1 cellular context compared by ENCODE assay signal in the genomic region with DNA sequence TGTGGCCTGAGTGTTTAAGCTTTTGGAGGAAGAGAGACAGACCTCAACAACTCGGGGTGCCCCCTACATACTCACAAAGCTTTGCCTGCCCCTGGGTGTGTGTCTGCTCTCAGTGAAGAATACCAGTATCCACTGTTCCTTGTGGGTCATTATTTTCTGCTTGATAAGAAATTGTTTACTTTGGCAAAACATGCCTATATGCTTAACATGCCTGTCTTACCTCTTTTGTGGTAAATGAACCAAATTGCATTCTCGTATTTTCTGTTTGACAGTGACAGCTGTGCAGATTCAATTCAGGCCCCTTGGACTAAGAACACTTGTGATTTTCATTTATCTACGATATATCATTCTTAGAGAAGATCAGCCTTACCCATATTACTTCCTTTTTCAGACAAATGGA.
TF ChIP-seq lines count a peak whose summit lies in the region.

No MANE protein-coding gene starts in this region.

TF ChIP-seq in SK-N-SH, 30 proteins besides CTCF, POLR2A, EP300 and RAD21 (continued from another document):
- TF ChIP-seq, protein P1, sequence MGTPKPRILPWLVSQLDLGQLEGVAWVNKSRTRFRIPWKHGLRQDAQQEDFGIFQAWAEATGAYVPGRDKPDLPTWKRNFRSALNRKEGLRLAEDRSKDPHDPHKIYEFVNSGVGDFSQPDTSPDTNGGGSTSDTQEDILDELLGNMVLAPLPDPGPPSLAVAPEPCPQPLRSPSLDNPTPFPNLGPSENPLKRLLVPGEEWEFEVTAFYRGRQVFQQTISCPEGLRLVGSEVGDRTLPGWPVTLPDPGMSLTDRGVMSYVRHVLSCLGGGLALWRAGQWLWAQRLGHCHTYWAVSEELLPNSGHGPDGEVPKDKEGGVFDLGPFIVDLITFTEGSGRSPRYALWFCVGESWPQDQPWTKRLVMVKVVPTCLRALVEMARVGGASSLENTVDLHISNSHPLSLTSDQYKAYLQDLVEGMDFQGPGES (IDR thresholded peaks at IDR 0.05; ENCODE audit: low read depth, low read length), result no peak
- TF ChIP-seq MXI1 (IDR thresholded peaks at IDR 0.05; ENCODE audit: low read depth, low read length), result no peak
- TF ChIP-seq, protein P2, sequence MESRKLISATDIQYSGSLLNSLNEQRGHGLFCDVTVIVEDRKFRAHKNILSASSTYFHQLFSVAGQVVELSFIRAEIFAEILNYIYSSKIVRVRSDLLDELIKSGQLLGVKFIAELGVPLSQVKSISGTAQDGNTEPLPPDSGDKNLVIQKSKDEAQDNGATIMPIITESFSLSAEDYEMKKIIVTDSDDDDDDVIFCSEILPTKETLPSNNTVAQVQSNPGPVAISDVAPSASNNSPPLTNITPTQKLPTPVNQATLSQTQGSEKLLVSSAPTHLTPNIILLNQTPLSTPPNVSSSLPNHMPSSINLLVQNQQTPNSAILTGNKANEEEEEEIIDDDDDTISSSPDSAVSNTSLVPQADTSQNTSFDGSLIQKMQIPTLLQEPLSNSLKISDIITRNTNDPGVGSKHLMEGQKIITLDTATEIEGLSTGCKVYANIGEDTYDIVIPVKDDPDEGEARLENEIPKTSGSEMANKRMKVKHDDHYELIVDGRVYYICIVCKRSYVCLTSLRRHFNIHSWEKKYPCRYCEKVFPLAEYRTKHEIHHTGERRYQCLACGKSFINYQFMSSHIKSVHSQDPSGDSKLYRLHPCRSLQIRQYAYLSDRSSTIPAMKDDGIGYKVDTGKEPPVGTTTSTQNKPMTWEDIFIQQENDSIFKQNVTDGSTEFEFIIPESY (IDR thresholded peaks at IDR 0.05; ENCODE audit: borderline replicate concordance, low read depth), result no peak
- TF ChIP-seq TAF1 (IDR thresholded peaks at IDR 0.05; ENCODE audit: borderline replicate concordance, low read depth, low read length), result no peak
